37 cellular contexts compared by ENCODE assay signal in genomic region chr4:55154933-55155332, GRCh38. TPM values are rescaled to one million over a fixed set of nuclear protein-coding genes. Genes with fewer than 3 reads are reported as not detected.
"Had no signal": no experiment of that assay in that cellular context is flagged by ENCODE, and none has a peak within 500 bp of the region (broad histone marks: within the 10 kb centered on the region; RNA-seq: fewer than 3 reads in every experiment).

No MANE protein-coding gene starts in this region.

- FAIRE-seq: endometrium, frontal cortex had no signal

- H3K27ac ChIP-seq: adrenal gland, breast epithelium, cardiac muscle cell, colonic mucosa, heart left ventricle had no signal

- H3K36me3 ChIP-seq: adrenal gland, breast epithelium, cardiac muscle cell, colonic mucosa, heart left ventricle had no signal

- DNase-seq: activated CD4-positive, alpha-beta memory T cell treated with anti-CD3 and anti-CD28 coated beads for 36 hours; activated CD4-positive, alpha-beta T cell treated with anti-CD3 and anti-CD28 coated beads for 36 hours; activated CD4-positive, alpha-beta T cell treated with anti-CD3 and anti-CD28 coated beads, Interleukin-2, amount 10 ng/mL, durations not matched to agents 24 days and 14 days; activated CD4-positive, CD25-positive, alpha-beta regulatory T cell; activated CD4-positive, CD25-positive, alpha-beta regulatory T cell treated with anti-CD3 and anti-CD28 coated beads, Interleukin-2, amount 50 U/mL, for 72 hours; activated CD8-positive, alpha-beta memory T cell treated with anti-CD3 and anti-CD28 coated beads, Interleukin-2, amount 10 ng/mL, durations not matched to agents 7 days and 5 days; activated CD8-positive, alpha-beta memory T cell treated with anti-CD3 and anti-CD28 coated beads, Interleukin-2, amount 50 U/mL, for 4 hours; activated CD8-positive, alpha-beta T cell treated with anti-CD3 and anti-CD28 coated beads, Interleukin-2, amount 10 ng/mL, durations not matched to agents 7 days and 5 days; activated effector memory CD4-positive, alpha-beta T cell treated with anti-CD3 and anti-CD28 coated beads, Interleukin-2, amount 50 U/mL, for 16 hours; activated naive CD4-positive, alpha-beta T cell treated with anti-CD3 and anti-CD28 coated beads for 36 hours; activated naive CD8-positive, alpha-beta T cell treated with anti-CD3 and anti-CD28 coated beads for 36 hours; activated naive CD8-positive, alpha-beta T cell treated with anti-CD3 and anti-CD28 coated beads, Interleukin-2, amount 50 U/mL, for 24 hours; activated T-cell treated with anti-CD3 and anti-CD28 coated beads, Interleukin-2, amount 50 U/mL, for 1 hour; activated T-cell treated with anti-CD3 and anti-CD28 coated beads, Interleukin-2, amount 50 U/mL, for 48 hours; adrenal gland; amygdala; aorta; central memory CD4-positive, alpha-beta T cell; cerebellar nuclear complex; colonic mucosa; effector CD8-positive, alpha-beta T cell; foreskin fibroblast; glutamatergic neuron; heart left ventricle; T-helper 17 cell; T1000 had no signal

- H3K9me3 Mint-ChIP-seq: activated CD4-positive, alpha-beta T cell treated with anti-CD3 and anti-CD28 coated beads, Interleukin-2, amount 10 ng/mL, durations not matched to agents 24 days and 14 days; activated naive CD4-positive, alpha-beta T cell treated with anti-CD3 and anti-CD28 coated beads, Interleukin-2, amount 50 U/mL, for 24 hours; activated T-helper 1 cell treated with anti-CD3 and anti-CD28 coated beads, Interleukin-12 subunit alpha, Interleukin-12 subunit beta, Interleukin-2, Interleukin-4 antibody, amounts not matched to agents 30 ng/mL and 10 ng/mL and 1 ng/mL, durations not matched to agents 14 hours and 24 hours and 36 hours; activated T-helper 2 cell treated with anti-CD3 and anti-CD28 coated beads, Interferon-gamma antibody, Interleukin-2, Interleukin-4, amounts not matched to agents 10 μg/mL and 5 μg/mL and 100 μg/mL, durations not matched to agents 14 hours and 24 hours and 36 hours; T-helper 2 cell treated with Interferon-gamma antibody and Interleukin-4, amounts not matched to agents 5 μg/mL and 100 μg/mL, for 36 hours had no signal

- H3K4me1 Mint-ChIP-seq: activated CD4-positive, alpha-beta T cell treated with anti-CD3 and anti-CD28 coated beads for 36 hours; activated CD8-positive, alpha-beta memory T cell treated with anti-CD3 and anti-CD28 coated beads, Interleukin-2, amount 10 ng/mL, durations not matched to agents 7 days and 5 days; activated naive CD4-positive, alpha-beta T cell treated with anti-CD3 and anti-CD28 coated beads, Interleukin-2, amount 50 U/mL, for 24 hours; activated naive CD8-positive, alpha-beta T cell treated with anti-CD3 and anti-CD28 coated beads, Interleukin-2, amount 50 U/mL, for 24 hours; brain had no signal

- H3K4me3 Mint-ChIP-seq: activated CD4-positive, alpha-beta memory T cell treated with anti-CD3 and anti-CD28 coated beads for 36 hours; activated CD4-positive, alpha-beta T cell treated with anti-CD3 and anti-CD28 coated beads for 36 hours; activated CD4-positive, alpha-beta T cell treated with anti-CD3 and anti-CD28 coated beads, Interleukin-2, amount 10 ng/mL, durations not matched to agents 24 days and 14 days; activated CD8-positive, alpha-beta memory T cell treated with anti-CD3 and anti-CD28 coated beads, Interleukin-2, amount 10 ng/mL, durations not matched to agents 7 days and 5 days; activated CD8-positive, alpha-beta T cell treated with anti-CD3 and anti-CD28 coated beads, Interleukin-2, amount 10 ng/mL, durations not matched to agents 7 days and 5 days; activated naive CD4-positive, alpha-beta T cell treated with anti-CD3 and anti-CD28 coated beads for 36 hours; activated naive CD4-positive, alpha-beta T cell treated with anti-CD3 and anti-CD28 coated beads, Interleukin-2, amount 50 U/mL, for 24 hours; activated naive CD8-positive, alpha-beta T cell treated with anti-CD3 and anti-CD28 coated beads for 36 hours; activated naive CD8-positive, alpha-beta T cell treated with anti-CD3 and anti-CD28 coated beads, Interleukin-2, amount 50 U/mL, for 24 hours; activated T-helper 1 cell treated with anti-CD3 and anti-CD28 coated beads, Interleukin-12 subunit alpha, Interleukin-12 subunit beta, Interleukin-2, Interleukin-4 antibody, amounts not matched to agents 30 ng/mL and 10 ng/mL and 1 ng/mL, durations not matched to agents 14 hours and 24 hours and 36 hours; brain; T-helper 17 cell; T-helper 2 cell treated with Interferon-gamma antibody and Interleukin-4, amounts not matched to agents 5 μg/mL and 100 μg/mL, for 36 hours had no signal

- H3K4me1 ChIP-seq: adrenal gland, breast epithelium, colonic mucosa, heart left ventricle had no signal

- H3K36me3 Mint-ChIP-seq: activated CD4-positive, alpha-beta memory T cell treated with anti-CD3 and anti-CD28 coated beads for 36 hours; activated CD8-positive, alpha-beta memory T cell treated with anti-CD3 and anti-CD28 coated beads, Interleukin-2, amount 10 ng/mL, durations not matched to agents 7 days and 5 days; activated naive CD4-positive, alpha-beta T cell treated with anti-CD3 and anti-CD28 coated beads, Interleukin-2, amount 50 U/mL, for 24 hours; activated naive CD8-positive, alpha-beta T cell treated with anti-CD3 and anti-CD28 coated beads for 36 hours; brain had no signal

- H3K9me3 ChIP-seq: adrenal gland, breast epithelium, colonic mucosa had no signal

- ATAC-seq: activated CD4-positive, alpha-beta T cell treated with anti-CD3 and anti-CD28 coated beads for 36 hours; activated CD8-positive, alpha-beta memory T cell treated with anti-CD3 and anti-CD28 coated beads, Interleukin-2, amount 10 ng/mL, durations not matched to agents 7 days and 5 days; activated CD8-positive, alpha-beta T cell treated with anti-CD3 and anti-CD28 coated beads, Interleukin-2, amount 10 ng/mL, durations not matched to agents 7 days and 5 days; activated naive CD8-positive, alpha-beta T cell treated with anti-CD3 and anti-CD28 coated beads, Interleukin-2, amount 50 U/mL, for 24 hours; esophagus mucosa; heart left ventricle; T-helper 17 cell had no signal

- H3K27me3 ChIP-seq: breast epithelium, cardiac muscle cell had no signal

- H3K4me3 ChIP-seq: adrenal gland, breast epithelium, cardiac muscle cell, colonic mucosa, heart left ventricle had no signal

- H3K27ac Mint-ChIP-seq: activated CD4-positive, alpha-beta memory T cell treated with anti-CD3 and anti-CD28 coated beads for 36 hours; activated CD4-positive, alpha-beta T cell treated with anti-CD3 and anti-CD28 coated beads for 36 hours; activated CD4-positive, alpha-beta T cell treated with anti-CD3 and anti-CD28 coated beads, Interleukin-2, amount 10 ng/mL, durations not matched to agents 24 days and 14 days; activated CD8-positive, alpha-beta memory T cell treated with anti-CD3 and anti-CD28 coated beads, Interleukin-2, amount 10 ng/mL, durations not matched to agents 7 days and 5 days; activated CD8-positive, alpha-beta T cell treated with anti-CD3 and anti-CD28 coated beads, Interleukin-2, amount 10 ng/mL, durations not matched to agents 7 days and 5 days; activated naive CD4-positive, alpha-beta T cell treated with anti-CD3 and anti-CD28 coated beads for 36 hours; activated naive CD4-positive, alpha-beta T cell treated with anti-CD3 and anti-CD28 coated beads, Interleukin-2, amount 50 U/mL, for 24 hours; activated naive CD8-positive, alpha-beta T cell treated with anti-CD3 and anti-CD28 coated beads for 36 hours; activated naive CD8-positive, alpha-beta T cell treated with anti-CD3 and anti-CD28 coated beads, Interleukin-2, amount 50 U/mL, for 24 hours; activated T-helper 1 cell treated with anti-CD3 and anti-CD28 coated beads, Interleukin-12 subunit alpha, Interleukin-12 subunit beta, Interleukin-2, Interleukin-4 antibody, amounts not matched to agents 30 ng/mL and 10 ng/mL and 1 ng/mL, durations not matched to agents 14 hours and 24 hours and 36 hours; activated T-helper 2 cell treated with anti-CD3 and anti-CD28 coated beads, Interferon-gamma antibody, Interleukin-2, Interleukin-4, amounts not matched to agents 10 μg/mL and 5 μg/mL and 100 μg/mL, durations not matched to agents 14 hours and 24 hours and 36 hours; brain; T-helper 17 cell; T-helper 2 cell treated with Interferon-gamma antibody and Interleukin-4, amounts not matched to agents 5 μg/mL and 100 μg/mL, for 36 hours had no signal

RNA-seq across cellular contexts. Expression of gene KDR, which starts 29.5 kb away (rescaled TPM):
- total RNA-seq: activated CD4-positive, alpha-beta memory T cell treated with anti-CD3 and anti-CD28 coated beads for 36 hours; activated CD4-positive, alpha-beta T cell treated with anti-CD3 and anti-CD28 coated beads for 36 hours; activated CD4-positive, alpha-beta T cell treated with anti-CD3 and anti-CD28 coated beads, Interleukin-2, amount 10 ng/mL, durations not matched to agents 24 days and 14 days; activated CD8-positive, alpha-beta memory T cell treated with anti-CD3 and anti-CD28 coated beads for 36 hours; activated CD8-positive, alpha-beta memory T cell treated with anti-CD3 and anti-CD28 coated beads, Interleukin-2, amount 10 ng/mL, durations not matched to agents 7 days and 5 days; activated CD8-positive, alpha-beta T cell treated with anti-CD3 and anti-CD28 coated beads, Interleukin-2, amount 10 ng/mL, durations not matched to agents 7 days and 5 days; activated naive CD4-positive, alpha-beta T cell treated with anti-CD3 and anti-CD28 coated beads for 36 hours; activated T-helper 1 cell treated with anti-CD3 and anti-CD28 coated beads, Interleukin-12 subunit alpha, Interleukin-12 subunit beta, Interleukin-2, Interleukin-4 antibody, amounts not matched to agents 30 ng/mL and 10 ng/mL and 1 ng/mL, durations not matched to agents 14 hours and 24 hours and 36 hours; activated T-helper 2 cell treated with anti-CD3 and anti-CD28 coated beads, Interferon-gamma antibody, Interleukin-2, Interleukin-4, amounts not matched to agents 10 μg/mL and 5 μg/mL and 100 μg/mL, durations not matched to agents 14 hours and 24 hours and 36 hours; T-helper 17 cell had no signal
